21 cellular contexts compared by ENCODE assay signal in genomic region chr11:17687946-17688670, GRCh38.
"Had no signal": no experiment of that assay in that cellular context is flagged by ENCODE, and none has a peak within 500 bp of the region (broad histone marks: within the 10 kb centered on the region; RNA-seq: fewer than 3 reads in every experiment).

No MANE protein-coding gene starts in this region.

- FAIRE-seq: endothelial cell of umbilical vein, pancreas, small intestine had no signal

- DNase-seq: activated CD4-positive, alpha-beta memory T cell treated with anti-CD3 and anti-CD28 coated beads for 36 hours; activated CD4-positive, alpha-beta T cell treated with anti-CD3 and anti-CD28 coated beads for 1 hour; activated CD8-positive, alpha-beta memory T cell treated with anti-CD3 and anti-CD28 coated beads, Interleukin-2, amount 10 ng/mL, durations not matched to agents 7 days and 5 days; activated naive CD4-positive, alpha-beta T cell treated with anti-CD3 and anti-CD28 coated beads for 36 hours; activated naive CD8-positive, alpha-beta T cell treated with anti-CD3 and anti-CD28 coated beads, Interleukin-2, amount 50 U/mL, for 24 hours; activated T-cell treated with anti-CD3 and anti-CD28 coated beads, Interleukin-2, amount 50 U/mL, for 1 hour; aorta; cerebellar nuclear complex; effector CD8-positive, alpha-beta T cell; foreskin melanocyte; immature natural killer cell; left colon; mammary epithelial cell; naive thymus-derived CD8-positive, alpha-beta T cell; pancreas; small intestine; stimulated activated CD4-positive, alpha-beta T cell treated with anti-CD3 and anti-CD28 coated beads, Interleukin-4, amount 100 ng/mL, for 24 hours; stimulated activated naive CD4-positive, alpha-beta T cell; SW 1271; upper lobe of right lung had no signal

- H3K4me3 ChIP-seq: pancreas, upper lobe of right lung had no signal
